2 cellular contexts compared by ENCODE assay signal in genomic region chrX:123084797-123085196, GRCh38.
TF ChIP-seq lines count a peak whose summit lies in the region.

No MANE protein-coding gene starts in this region.

TF ChIP-seq in WTC11, 78 proteins besides CTCF, POLR2A, EP300 and RAD21 (continued from another document):
- TF ChIP-seq ZNF512 (CRISPR knock-in tag; IDR thresholded peaks at IDR 0.05; ENCODE audit: borderline replicate concordance) (no peak), E2F5 (CRISPR knock-in tag; IDR thresholded peaks at IDR 0.05) (no peak), SP1 (CRISPR knock-in tag; conservative IDR thresholded peaks at IDR 0.05) (no peak), PREB (CRISPR knock-in tag; IDR thresholded peaks at IDR 0.05; ENCODE audit: borderline replicate concordance) (no peak), ZBTB21 (CRISPR knock-in tag; IDR thresholded peaks at IDR 0.05; ENCODE audit: borderline replicate concordance) (no peak), ZNF219 (CRISPR knock-in tag; IDR thresholded peaks at IDR 0.05; ENCODE audit: borderline replicate concordance) (no peak)
- TF ChIP-seq, protein P1, sequence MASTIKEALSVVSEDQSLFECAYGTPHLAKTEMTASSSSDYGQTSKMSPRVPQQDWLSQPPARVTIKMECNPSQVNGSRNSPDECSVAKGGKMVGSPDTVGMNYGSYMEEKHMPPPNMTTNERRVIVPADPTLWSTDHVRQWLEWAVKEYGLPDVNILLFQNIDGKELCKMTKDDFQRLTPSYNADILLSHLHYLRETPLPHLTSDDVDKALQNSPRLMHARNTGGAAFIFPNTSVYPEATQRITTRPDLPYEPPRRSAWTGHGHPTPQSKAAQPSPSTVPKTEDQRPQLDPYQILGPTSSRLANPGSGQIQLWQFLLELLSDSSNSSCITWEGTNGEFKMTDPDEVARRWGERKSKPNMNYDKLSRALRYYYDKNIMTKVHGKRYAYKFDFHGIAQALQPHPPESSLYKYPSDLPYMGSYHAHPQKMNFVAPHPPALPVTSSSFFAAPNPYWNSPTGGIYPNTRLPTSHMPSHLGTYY (CRISPR knock-in tag; IDR thresholded peaks at IDR 0.05): no peak

TF ChIP-seq in GM23338, 12 proteins besides CTCF, POLR2A, EP300 and RAD21 (continued from another document):
- TF ChIP-seq, protein P2, sequence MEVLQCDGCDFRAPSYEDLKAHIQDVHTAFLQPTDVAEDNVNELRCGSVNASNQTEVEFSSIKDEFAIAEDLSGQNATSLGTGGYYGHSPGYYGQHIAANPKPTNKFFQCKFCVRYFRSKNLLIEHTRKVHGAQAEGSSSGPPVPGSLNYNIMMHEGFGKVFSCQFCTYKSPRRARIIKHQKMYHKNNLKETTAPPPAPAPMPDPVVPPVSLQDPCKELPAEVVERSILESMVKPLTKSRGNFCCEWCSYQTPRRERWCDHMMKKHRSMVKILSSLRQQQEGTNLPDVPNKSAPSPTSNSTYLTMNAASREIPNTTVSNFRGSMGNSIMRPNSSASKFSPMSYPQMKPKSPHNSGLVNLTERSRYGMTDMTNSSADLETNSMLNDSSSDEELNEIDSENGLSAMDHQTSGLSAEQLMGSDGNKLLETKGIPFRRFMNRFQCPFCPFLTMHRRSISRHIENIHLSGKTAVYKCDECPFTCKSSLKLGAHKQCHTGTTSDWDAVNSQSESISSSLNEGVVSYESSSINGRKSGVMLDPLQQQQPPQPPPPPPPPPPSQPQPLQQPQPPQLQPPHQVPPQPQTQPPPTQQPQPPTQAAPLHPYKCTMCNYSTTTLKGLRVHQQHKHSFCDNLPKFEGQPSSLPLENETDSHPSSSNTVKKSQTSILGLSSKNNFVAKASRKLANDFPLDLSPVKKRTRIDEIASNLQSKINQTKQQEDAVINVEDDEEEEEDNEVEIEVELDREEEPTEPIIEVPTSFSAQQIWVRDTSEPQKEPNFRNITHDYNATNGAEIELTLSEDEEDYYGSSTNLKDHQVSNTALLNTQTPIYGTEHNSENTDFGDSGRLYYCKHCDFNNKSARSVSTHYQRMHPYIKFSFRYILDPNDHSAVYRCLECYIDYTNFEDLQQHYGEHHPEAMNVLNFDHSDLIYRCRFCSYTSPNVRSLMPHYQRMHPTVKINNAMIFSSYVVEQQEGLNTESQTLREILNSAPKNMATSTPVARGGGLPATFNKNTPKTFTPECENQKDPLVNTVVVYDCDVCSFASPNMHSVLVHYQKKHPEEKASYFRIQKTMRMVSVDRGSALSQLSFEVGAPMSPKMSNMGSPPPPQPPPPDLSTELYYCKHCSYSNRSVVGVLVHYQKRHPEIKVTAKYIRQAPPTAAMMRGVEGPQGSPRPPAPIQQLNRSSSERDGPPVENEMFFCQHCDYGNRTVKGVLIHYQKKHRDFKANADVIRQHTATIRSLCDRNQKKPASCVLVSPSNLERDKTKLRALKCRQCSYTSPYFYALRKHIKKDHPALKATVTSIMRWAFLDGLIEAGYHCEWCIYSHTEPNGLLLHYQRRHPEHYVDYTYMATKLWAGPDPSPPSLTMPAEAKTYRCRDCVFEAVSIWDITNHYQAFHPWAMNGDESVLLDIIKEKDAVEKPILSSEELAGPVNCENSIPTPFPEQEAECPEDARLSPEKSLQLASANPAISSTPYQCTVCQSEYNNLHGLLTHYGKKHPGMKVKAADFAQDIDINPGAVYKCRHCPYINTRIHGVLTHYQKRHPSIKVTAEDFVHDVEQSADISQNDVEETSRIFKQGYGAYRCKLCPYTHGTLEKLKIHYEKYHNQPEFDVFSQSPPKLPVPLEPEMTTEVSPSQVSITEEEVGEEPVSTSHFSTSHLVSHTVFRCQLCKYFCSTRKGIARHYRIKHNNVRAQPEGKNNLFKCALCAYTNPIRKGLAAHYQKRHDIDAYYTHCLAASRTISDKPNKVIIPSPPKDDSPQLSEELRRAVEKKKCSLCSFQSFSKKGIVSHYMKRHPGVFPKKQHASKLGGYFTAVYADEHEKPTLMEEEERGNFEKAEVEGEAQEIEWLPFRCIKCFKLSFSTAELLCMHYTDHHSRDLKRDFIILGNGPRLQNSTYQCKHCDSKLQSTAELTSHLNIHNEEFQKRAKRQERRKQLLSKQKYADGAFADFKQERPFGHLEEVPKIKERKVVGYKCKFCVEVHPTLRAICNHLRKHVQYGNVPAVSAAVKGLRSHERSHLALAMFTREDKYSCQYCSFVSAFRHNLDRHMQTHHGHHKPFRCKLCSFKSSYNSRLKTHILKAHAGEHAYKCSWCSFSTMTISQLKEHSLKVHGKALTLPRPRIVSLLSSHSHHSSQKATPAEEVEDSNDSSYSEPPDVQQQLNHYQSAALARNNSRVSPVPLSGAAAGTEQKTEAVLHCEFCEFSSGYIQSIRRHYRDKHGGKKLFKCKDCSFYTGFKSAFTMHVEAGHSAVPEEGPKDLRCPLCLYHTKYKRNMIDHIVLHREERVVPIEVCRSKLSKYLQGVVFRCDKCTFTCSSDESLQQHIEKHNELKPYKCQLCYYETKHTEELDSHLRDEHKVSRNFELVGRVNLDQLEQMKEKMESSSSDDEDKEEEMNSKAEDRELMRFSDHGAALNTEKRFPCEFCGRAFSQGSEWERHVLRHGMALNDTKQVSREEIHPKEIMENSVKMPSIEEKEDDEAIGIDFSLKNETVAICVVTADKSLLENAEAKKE (CRISPR knock-in tag; IDR thresholded peaks at IDR 0.05): no peak
- TF ChIP-seq ZNF114 (CRISPR knock-in tag; IDR thresholded peaks at IDR 0.05) (no peak), POLR2AphosphoS5 (IDR thresholded peaks at IDR 0.05; ENCODE audit: low read depth) (no peak), STAT1 (IDR thresholded peaks at IDR 0.05; ENCODE audit: unreplicated experiment) (no peak), NANOG (IDR thresholded peaks at IDR 0.05; ENCODE audit: borderline replicate concordance) (no peak), EZH2phosphoT487 (IDR thresholded peaks at IDR 0.05; ENCODE audit: unreplicated experiment) (no peak)
- TF ChIP-seq, protein P3, sequence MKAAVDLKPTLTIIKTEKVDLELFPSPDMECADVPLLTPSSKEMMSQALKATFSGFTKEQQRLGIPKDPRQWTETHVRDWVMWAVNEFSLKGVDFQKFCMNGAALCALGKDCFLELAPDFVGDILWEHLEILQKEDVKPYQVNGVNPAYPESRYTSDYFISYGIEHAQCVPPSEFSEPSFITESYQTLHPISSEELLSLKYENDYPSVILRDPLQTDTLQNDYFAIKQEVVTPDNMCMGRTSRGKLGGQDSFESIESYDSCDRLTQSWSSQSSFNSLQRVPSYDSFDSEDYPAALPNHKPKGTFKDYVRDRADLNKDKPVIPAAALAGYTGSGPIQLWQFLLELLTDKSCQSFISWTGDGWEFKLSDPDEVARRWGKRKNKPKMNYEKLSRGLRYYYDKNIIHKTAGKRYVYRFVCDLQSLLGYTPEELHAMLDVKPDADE (IDR thresholded peaks at IDR 0.05): no peak
